In genomic region chr5:961711-962240, GRCh38 we compare ENCODE assay signal across 1 cellular context.
TF ChIP-seq lines count a peak whose summit lies in the region.

No MANE protein-coding gene starts in this region.

TF ChIP-seq in GM23338, 12 proteins besides CTCF, POLR2A, EP300 and RAD21:
- TF ChIP-seq REST (IDR thresholded peaks at IDR 0.05; ENCODE audit: unreplicated experiment) = no peak
- TF ChIP-seq EZH2phosphoT487 (IDR thresholded peaks at IDR 0.05; ENCODE audit: unreplicated experiment) = no peak
- TF ChIP-seq ZNF462 (CRISPR knock-in tag; IDR thresholded peaks at IDR 0.05) = no peak
- no peak for TF ChIP-seq POLR2AphosphoS5 (IDR thresholded peaks at IDR 0.05; ENCODE audit: low read depth)
- no peak for TF ChIP-seq STAT1 (IDR thresholded peaks at IDR 0.05; ENCODE audit: unreplicated experiment)
- TF ChIP-seq ZNF331 (CRISPR knock-in tag; IDR thresholded peaks at IDR 0.05; ENCODE audit: low read depth) = no peak
- TF ChIP-seq JUNB (IDR thresholded peaks at IDR 0.05; ENCODE audit: unreplicated experiment) = no peak
- no peak for TF ChIP-seq ETS1 (IDR thresholded peaks at IDR 0.05)
- no peak for TF ChIP-seq NANOG (IDR thresholded peaks at IDR 0.05; ENCODE audit: borderline replicate concordance)
- no peak for TF ChIP-seq EZH2 (IDR thresholded peaks at IDR 0.05; ENCODE audit: low read depth, unreplicated experiment)
- no peak for TF ChIP-seq CREB1 (CRISPR knock-in tag; IDR thresholded peaks at IDR 0.05; ENCODE audit: low read depth)
- TF ChIP-seq ZNF114 (CRISPR knock-in tag; IDR thresholded peaks at IDR 0.05) = no peak
